Comparison of ENCODE assay signal across 17 cellular contexts in genomic region chr2:9076755-9077154, GRCh38.
"Had no signal": no experiment of that assay in that cellular context is flagged by ENCODE, and none has a peak within 500 bp of the region (broad histone marks: within the 10 kb centered on the region; RNA-seq: fewer than 3 reads in every experiment).

No MANE protein-coding gene starts in this region.

- H3K4me1 ChIP-seq: heart left ventricle, prostate gland, testis, tibial nerve had no signal

- H3K4me3 ChIP-seq: heart left ventricle, prostate gland, testis, tibial nerve had no signal

- H3K36me3 Mint-ChIP-seq: naive thymus-derived CD4-positive, alpha-beta T cell had no signal

- H3K27ac ChIP-seq: heart left ventricle, parathyroid adenoma, prostate gland, testis, tibial nerve had no signal

- DNase-seq: heart left ventricle; hippocampal formation; left colon; naive thymus-derived CD4-positive, alpha-beta T cell; nephron progenitor cell; stimulated activated CD4-positive, alpha-beta T cell treated with anti-CD3 and anti-CD28 coated beads, Interleukin-2, amount 100 ng/mL, for 24 hours; stimulated activated CD4-positive, alpha-beta T cell treated with anti-CD3 and anti-CD28 coated beads, Interleukin-4, amount 100 ng/mL, for 4 hours; stimulated activated naive B cell treated with anti-CD40 and anti-IgM and Interleukin-4, amounts not matched to agents 10 μg/mL and 1 μg/mL and 100 μg/mL, for 72 hours; stimulated activated naive CD8-positive, alpha-beta T cell treated with anti-CD3 and anti-CD28 coated beads, Interleukin-15, amount 100 ng/mL, for 72 hours; testis had no signal

- H3K79me2 ChIP-seq: parathyroid adenoma had no signal

- H3K4me1 Mint-ChIP-seq: naive thymus-derived CD4-positive, alpha-beta T cell; stimulated activated naive B cell treated with anti-CD40 and anti-IgM and Interleukin-4, amounts not matched to agents 10 μg/mL and 1 μg/mL and 100 μg/mL, for 72 hours; stimulated activated naive CD8-positive, alpha-beta T cell treated with anti-CD3 and anti-CD28 coated beads, Interleukin-15, amount 100 ng/mL, for 72 hours had no signal

- H3K36me3 ChIP-seq: heart left ventricle, prostate gland, tibial nerve had no signal

- H3K9ac ChIP-seq: parathyroid adenoma had no signal

- H3K27me3 ChIP-seq: heart left ventricle, testis, tibial nerve had no signal

- H3K27ac Mint-ChIP-seq: dendritic cell treated with granulocyte-macrophage colony-stimulating factor and Interleukin-4, amounts not matched to agents 40 ng/mL and 50 ng/mL, for 4 days; naive thymus-derived CD4-positive, alpha-beta T cell; nephron progenitor cell; stimulated activated naive B cell treated with anti-CD40 and anti-IgM and Interleukin-4, amounts not matched to agents 10 μg/mL and 1 μg/mL and 100 μg/mL, for 72 hours; stimulated activated naive CD8-positive, alpha-beta T cell treated with anti-CD3 and anti-CD28 coated beads, Interleukin-15, amount 100 ng/mL, for 72 hours had no signal

- ATAC-seq: heart left ventricle; left colon; naive thymus-derived CD4-positive, alpha-beta T cell; sciatic nerve; stimulated activated naive B cell treated with anti-CD40 and anti-IgM and Interleukin-4, amounts not matched to agents 10 μg/mL and 1 μg/mL and 100 μg/mL, for 72 hours; stimulated activated naive CD8-positive, alpha-beta T cell treated with anti-CD3 and anti-CD28 coated beads, Interleukin-15, amount 100 ng/mL, for 72 hours had no signal

- H3K9me3 ChIP-seq: prostate gland, testis had no signal

- FAIRE-seq: colon, frontal cortex had no signal

- H3K4me3 Mint-ChIP-seq: dendritic cell treated with granulocyte-macrophage colony-stimulating factor and Interleukin-4, amounts not matched to agents 40 ng/mL and 50 ng/mL, for 4 days; naive thymus-derived CD4-positive, alpha-beta T cell; nephron progenitor cell; stimulated activated naive B cell treated with anti-CD40 and anti-IgM and Interleukin-4, amounts not matched to agents 10 μg/mL and 1 μg/mL and 100 μg/mL, for 72 hours; stimulated activated naive CD8-positive, alpha-beta T cell treated with anti-CD3 and anti-CD28 coated beads, Interleukin-15, amount 100 ng/mL, for 72 hours had no signal
